ENCODE assay signal across 10 cellular contexts in genomic region chr16:24035127-24035842, GRCh38.
DNase-seq lines count a peak whose midpoint lies in the region; ATAC-seq and TF ChIP-seq lines count a peak whose summit lies in the region.
"Had no signal": no experiment of that assay in that cellular context is flagged by ENCODE, and none has a peak within 500 bp of the region (broad histone marks: within the 10 kb centered on the region; RNA-seq: fewer than 3 reads in every experiment).

No MANE protein-coding gene starts in this region.

- H3K27ac Mint-ChIP-seq in CD14-positive monocyte (peak overlapping the region; percentile 11 to 82 (median 71)), immature natural killer cell (peak overlapping the region; percentile 61 to 95 (median 84))

- peaks cover 0 to 3% (median 0%) of the 10 kb centered on the region in 7 donors for H3K9me3 Mint-ChIP-seq in CD14-positive monocyte
- H3K9me3 Mint-ChIP-seq in immature natural killer cell, result peaks cover 0 to 1% (median 0%) of the 10 kb centered on the region in 6 donors

- H3K4me1 Mint-ChIP-seq in CD14-positive monocyte (peaks cover 30% of the 10 kb centered on the region), immature natural killer cell (peaks cover 63 to 83% of the 10 kb centered on the region in 2 donors)

- in situ Hi-C loops in KBM-7 (cut with MboI; ENCODE audit: low pct_unique_long_range_greater_than_20kb, low sequenced_read_pairs), result loop anchor here (10.0 kb wide), 1 partner anchor 240 kb away; no protein-coding TSS in a partner anchor

- H3K27me3 Mint-ChIP-seq in CD14-positive monocyte (ENCODE audit: low read depth in 3 of 3) (peaks cover 0 to 2% (median 0%) of the 10 kb centered on the region in 3 donors), immature natural killer cell (ENCODE audit: low read depth in 3 of 3) (peaks cover 1 to 2% (median 2%) of the 10 kb centered on the region in 3 donors)

- H3K36me3 Mint-ChIP-seq in CD14-positive monocyte (peaks cover 70 to 88% of the 10 kb centered on the region in 2 donors), immature natural killer cell (peaks cover 15 to 23% (median 20%) of the 10 kb centered on the region in 3 donors)

- intact Hi-C loops in CD14-positive monocyte (cut with micrococcal nuclease), result loop anchor here (5.0 to 10.0 kb wide), 2 partner anchors 298 to 300 kb away; no protein-coding TSS in a partner anchor

- no peak for TF ChIP-seq CTCF in CD14-positive monocyte (IDR thresholded peaks at IDR 0.05)

- no peak for ATAC-seq in GM19324 (IDR thresholded peaks at IDR 0.05; ENCODE audit: low FRiP score, unreplicated experiment)

- no peak overlapping the region for H3K4me3 Mint-ChIP-seq in CD14-positive monocyte
- peak overlapping the region; percentile 79 to 89 (median 84) for H3K4me3 Mint-ChIP-seq in immature natural killer cell

- peak; percentile 73 for DNase-seq in CD14-positive monocyte (ENCODE audit: low spot score)
- peak; percentile 27 for DNase-seq in KBM-7
- peak; percentile 56 for DNase-seq in activated CD8-positive, alpha-beta memory T cell treated with anti-CD3 and anti-CD28 coated beads, Interleukin-2, amount 50 U/mL, for 48 hours
- DNase-seq in immature natural killer cell, result peak; percentile 60 to 64 (median 61)
- no peak for DNase-seq in OCI-M2 (lab: John Stamatoyannopoulos, UW; ENCODE audit: unreplicated experiment)
- DNase-seq in NCI-H146 treated with DMSO at 0.1 percent for 48 hours (lab: John Stamatoyannopoulos, UW; ENCODE audit: unreplicated experiment), result no peak
- DNase-seq in stimulated activated naive CD4-positive, alpha-beta T cell treated with Interleukin-2 at 50 U/mL for 16 hours (lab: John Stamatoyannopoulos, UW), result no peak
- DNase-seq: heart left ventricle, NCI-H774 had no signal

Comparison
In these comparisons a context has a peak if more than half of its experiments do, and no peak if none do; other contexts are left out.
1. DNase-seq: peak in CD14-positive monocyte (single experiment), KBM-7 (single experiment), activated CD8-positive, alpha-beta memory T cell treated with anti-CD3 and anti-CD28 coated beads, Interleukin-2, amount 50 U/mL, for 48 hours (single experiment) and immature natural killer cell (3 of 3); none in OCI-M2 (single experiment), NCI-H146 treated with DMSO at 0.1 percent for 48 hours (single experiment) and stimulated activated naive CD4-positive, alpha-beta T cell treated with Interleukin-2 at 50 U/mL for 16 hours (single experiment).
2. H3K4me3 Mint-ChIP-seq: peak in immature natural killer cell (5 of 5); none in CD14-positive monocyte (0 of 2).